9 cellular contexts compared by ENCODE assay signal in the genomic region with DNA sequence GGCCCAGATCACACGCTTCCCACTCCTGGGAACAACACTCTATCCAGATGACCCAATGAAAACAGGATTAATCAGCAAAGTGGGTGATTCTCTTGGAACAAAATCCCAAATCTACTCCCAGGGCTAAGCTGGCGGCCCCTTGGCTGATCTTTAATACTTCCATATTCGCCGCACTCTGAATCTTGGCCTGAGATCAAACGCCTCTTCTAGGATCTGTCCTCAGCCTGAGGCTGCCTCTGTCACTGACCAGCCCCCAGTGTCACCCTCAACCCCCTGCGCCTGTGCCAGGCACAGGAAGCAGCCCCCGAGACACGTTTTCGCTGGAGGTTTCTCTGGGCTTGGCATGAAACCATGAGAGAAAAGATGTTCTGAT. TPM values are rescaled to one million over a fixed set of nuclear protein-coding genes. Genes with fewer than 3 reads are reported as not detected.
DNase-seq lines count a peak whose midpoint lies in the region; ATAC-seq, FAIRE-seq and TF ChIP-seq lines count a peak whose summit lies in the region.
"Had no signal": no experiment of that assay in that cellular context is flagged by ENCODE, and none has a peak within 500 bp of the region (broad histone marks: within the 10 kb centered on the region; RNA-seq: fewer than 3 reads in every experiment).

No MANE protein-coding gene starts in this region.

- H3K9ac ChIP-seq in kidney (ENCODE audit: low read length in 2 of 2): peak overlapping the region in 1 of 2 donors; percentile 40

- intact Hi-C loops in kidney (cut with DNase I): no loop called here

- FAIRE-seq in kidney (lab: Jason Lieb, UNC): no peak

- H3K36me3 Mint-ChIP-seq in type B pancreatic cell: peaks cover 4% of the 10 kb centered on the region

- peak; percentile 45 for DNase-seq in DMS 273 (lab: John Stamatoyannopoulos, UW; ENCODE audit: unreplicated experiment)
- DNase-seq in DMS 273 treated with DMSO at 0.1 percent for 48 hours (lab: John Stamatoyannopoulos, UW): no peak
- peak; percentile 63 for DNase-seq in kidney
- no peak for DNase-seq in type B pancreatic cell (ENCODE audit: extremely low spot score, unreplicated experiment)
- DNase-seq in mesenteric fat pad (ENCODE audit: low spot score): no peak
- DNase-seq: endodermal cell, KBM-7 had no signal

- H3K4me1 Mint-ChIP-seq in type B pancreatic cell (ENCODE audit: unreplicated experiment): peaks cover 16% of the 10 kb centered on the region

- peak overlapping the region in 1 of 2 donors; percentile 26 for H3K27ac ChIP-seq in kidney (ENCODE audit: low read depth in 2 of 2, low read length in 2 of 2)

- no peaks in the 10 kb centered on the region for H3K27me3 Mint-ChIP-seq in type B pancreatic cell

- H3K27ac Mint-ChIP-seq in type B pancreatic cell: peak overlapping the region; percentile 99

- peaks cover 14 to 21% of the 10 kb centered on the region in 2 donors for H3K36me3 ChIP-seq in kidney (ENCODE audit: control insufficient read depth in 1 of 2, insufficient read depth in 2 of 2, low read length in 2 of 2)

- peaks cover 5 to 20% of the 10 kb centered on the region in 2 donors for H3K4me1 ChIP-seq in kidney (ENCODE audit: control insufficient read depth in 1 of 2, insufficient read depth in 1 of 2, low read depth in 1 of 2, low read length in 2 of 2)

- no peaks in the 10 kb centered on the region for H3K9me3 ChIP-seq in kidney (ENCODE audit: control insufficient read depth in 1 of 2, low read length in 2 of 2)

- no peak for TF ChIP-seq CTCF in kidney (IDR thresholded peaks at IDR 0.05; ENCODE audit: borderline replicate concordance, extremely low read depth, insufficient read depth)
- TF ChIP-seq CTCF in type B pancreatic cell (conservative IDR thresholded peaks at IDR 0.05): no peak

- H3K4me3 ChIP-seq in kidney (ENCODE audit: low read length in 2 of 2): no peak overlapping the region

- no peak for ATAC-seq in HG03439 (IDR thresholded peaks at IDR 0.05; ENCODE audit: unreplicated experiment)

- H3K4me3 Mint-ChIP-seq in type B pancreatic cell: peak overlapping the region; percentile 83
- H3K4me3 Mint-ChIP-seq: endodermal cell had no signal

- no peaks in the 10 kb centered on the region for H3K9me3 Mint-ChIP-seq in type B pancreatic cell
- H3K9me3 Mint-ChIP-seq: endodermal cell had no signal

RNA-seq across cellular contexts. Expression of a gene that starts 2.4 kb away (rescaled TPM):
- total RNA-seq in kidney (25.9 TPM), type B pancreatic cell (ENCODE audit: low replicate concordance) (50.0 and 57.8 TPM in 2 replicates), mesenteric fat pad (0.96 TPM)
- polyA plus RNA-seq in kidney (ENCODE audit: insufficient read depth, low read depth, low replicate concordance): 8.9 TPM

RNA-seq across cellular contexts. Expression of a gene that starts 8.2 kb away (rescaled TPM):
- total RNA-seq in kidney: 18.4 TPM
- polyA plus RNA-seq in kidney (ENCODE audit: insufficient read depth, low read depth, low replicate concordance): 24.3 TPM
- total RNA-seq in type B pancreatic cell (ENCODE audit: low replicate concordance): 13.7 and 15.0 TPM in 2 replicates
- 17.8 TPM for total RNA-seq in mesenteric fat pad

RNA-seq across cellular contexts. Expression of a gene that starts 13.7 kb away (rescaled TPM):
- total RNA-seq in kidney (0.44 TPM), type B pancreatic cell (ENCODE audit: low replicate concordance) (1.1 and 2.4 TPM in 2 replicates), mesenteric fat pad (not detected)
- 1.5 TPM for polyA plus RNA-seq in kidney (ENCODE audit: insufficient read depth, low read depth, low replicate concordance)
- polyA plus RNA-seq: neural cell had no signal

RNA-seq across cellular contexts. Expression of a gene that starts 15.1 kb away (rescaled TPM):
- total RNA-seq in kidney: 57.8 TPM
- polyA plus RNA-seq in kidney (ENCODE audit: insufficient read depth, low read depth, low replicate concordance): 46.7 TPM
- total RNA-seq in type B pancreatic cell (ENCODE audit: low replicate concordance): 73.7 and 80.4 TPM in 2 replicates
- 48.9 TPM for total RNA-seq in mesenteric fat pad

RNA-seq across cellular contexts. Expression of a gene that starts 24.6 kb away (rescaled TPM):
- 37.0 TPM for total RNA-seq in kidney
- 16.7 TPM for polyA plus RNA-seq in kidney (ENCODE audit: insufficient read depth, low read depth, low replicate concordance)
- total RNA-seq in type B pancreatic cell (ENCODE audit: low replicate concordance): 38.2 and 42.2 TPM in 2 replicates
- 26.7 TPM for total RNA-seq in mesenteric fat pad

Comparison
In these comparisons a context has a peak if more than half of its experiments do, and no peak if none do; other contexts are left out.
1. DNase-seq: peak in DMS 273 (single experiment) and kidney (single experiment); none in DMS 273 treated with DMSO at 0.1 percent for 48 hours (single experiment), type B pancreatic cell (single experiment) and mesenteric fat pad (single experiment).
2. RNA of a gene that starts 2.4 kb away (total RNA-seq): 50.0 to 57.8 TPM in type B pancreatic cell and 25.9 TPM in kidney (single experiment); 0.96 TPM in mesenteric fat pad (single experiment); every median in the first group is over 10 times any median in the second.